ENCODE assay signal across 20 cellular contexts in genomic region chr10:72098301-72099053, GRCh38. TPM values are rescaled to one million over a fixed set of nuclear protein-coding genes. Genes with fewer than 3 reads are reported as not detected.
A peak's percentile ranks its signal among the peaks of the same experiment; 100 is the strongest.
DNase-seq lines count a peak whose midpoint lies in the region; FAIRE-seq and TF ChIP-seq lines count a peak whose summit lies in the region.
"Had no signal": no experiment of that assay in that cellular context is flagged by ENCODE, and none has a peak within 500 bp of the region (broad histone marks: within the 10 kb centered on the region; RNA-seq: fewer than 3 reads in every experiment).

No MANE protein-coding gene starts in this region.

- WGBS in sigmoid colon, 2 donors: 53 to 83% methylated on average over 4 of the region's 4 CpGs
- WGBS in neuronal stem cell (ENCODE audit: extremely low coverage in 2 of 2, insufficient read length in 2 of 2, insufficient replicate concordance in 1 of 2), 2 donors: no CpG with 5 or more reads among the region's 4 CpGs
- 63% methylated on average over 4 of the region's 4 CpGs for WGBS in prostate gland

- H3K27ac ChIP-seq in 22Rv1 (peak overlapping the region; percentile 89), HEK293 (ENCODE audit: extremely low read depth, low read depth, low read length) (peak overlapping the region; percentile 78), astrocyte (ENCODE audit: low read depth, low read length) (no peak overlapping the region), sigmoid colon (no peak overlapping the region), neuronal stem cell (replicated peaks; ENCODE audit: low read length) (no peak overlapping the region), prostate gland (no peak overlapping the region)
- H3K27ac ChIP-seq: neural progenitor cell had no signal

- DNase-seq in astrocyte (ENCODE audit: low read depth) (no peak), mucosa of gallbladder (ENCODE audit: low spot score) (peak; percentile 84), sigmoid colon (no peak), neuronal stem cell (ENCODE audit: low spot score) (no peak), prostate gland (ENCODE audit: low spot score) (no peak)
- DNase-seq in stimulated activated CD4-positive, alpha-beta T cell treated with anti-CD3 and anti-CD28 coated beads, Interleukin-4, amount 100 ng/mL, for 24 hours: no peak
- DNase-seq: activated CD4-positive, alpha-beta T cell treated with anti-CD3 and anti-CD28 coated beads, Interleukin-2, amount 50 U/mL, for 4 hours; activated T-cell treated with anti-CD3 and anti-CD28 coated beads, Interleukin-2, amount 50 U/mL, for 24 hours; cerebellar nuclear complex; NCI-H1417 treated with DMSO at 0.1 percent for 48 hours; NCI-H345 had no signal

- H3K36me3 Mint-ChIP-seq in astrocyte (ENCODE audit: low read depth, unreplicated experiment): peaks cover 15% of the 10 kb centered on the region

- peaks cover 32% of the 10 kb centered on the region for H3K4me1 Mint-ChIP-seq in astrocyte (ENCODE audit: low read depth, unreplicated experiment)

- no peak overlapping the region for H3K18ac ChIP-seq in neuronal stem cell (ENCODE audit: low read length)

- H3K79me2 ChIP-seq in astrocyte (ENCODE audit: insufficient read depth, low read length): no peaks in the 10 kb centered on the region

- H3K23ac ChIP-seq in neuronal stem cell (ENCODE audit: low read depth, low read length, poor library complexity): no peak overlapping the region

- H3K79me1 ChIP-seq in neuronal stem cell (ENCODE audit: low read depth, low read length): no peaks in the 10 kb centered on the region

- intact Hi-C loops in sigmoid colon (cut with DNase I) (no loop called here), prostate gland (cut with DNase I) (no loop called here)

- H3K4me2 ChIP-seq in astrocyte (ENCODE audit: low read length): peak overlapping the region; percentile 23
- H3K4me2 ChIP-seq in neuronal stem cell (ENCODE audit: insufficient read depth, low read length, poor library complexity, severe bottlenecking): no peak overlapping the region
- H3K4me2 ChIP-seq: neural progenitor cell had no signal

- no peak overlapping the region for H2AFZ ChIP-seq in astrocyte (ENCODE audit: low read depth, low read length)
- H2AFZ ChIP-seq in neuronal stem cell (ENCODE audit: low read length): no peak overlapping the region
- H2AFZ ChIP-seq: neural progenitor cell had no signal

- no peak overlapping the region for H4K91ac ChIP-seq in neuronal stem cell (ENCODE audit: low read depth, low read length, poor library complexity)

- TF ChIP-seq EP300 in sigmoid colon (IDR thresholded peaks at IDR 0.05): no peak

- no peak overlapping the region for H3K4ac ChIP-seq in neuronal stem cell (ENCODE audit: low read length)

- H2AK5ac ChIP-seq in neuronal stem cell (ENCODE audit: low read depth, low read length): no peak overlapping the region

- TF ChIP-seq CTCF in 22Rv1 (IDR thresholded peaks at IDR 0.05) (no peak), HEK293 (tag by site-specific recombination; IDR thresholded peaks at IDR 0.05) (no peak), astrocyte (IDR thresholded peaks at IDR 0.05; ENCODE audit: insufficient read depth, low read depth, low read length) (no peak), sigmoid colon (IDR thresholded peaks at IDR 0.05) (no peak), prostate gland (IDR thresholded peaks at IDR 0.05) (no peak)

- TF ChIP-seq POLR2A in sigmoid colon (IDR thresholded peaks at IDR 0.05): no peak
- no peak for TF ChIP-seq POLR2A in prostate gland (IDR thresholded peaks at IDR 0.05)

- H3K27me3 ChIP-seq in astrocyte (ENCODE audit: insufficient read depth, low read length) (peaks cover 10% of the 10 kb centered on the region), sigmoid colon (no peaks in the 10 kb centered on the region), neuronal stem cell (ENCODE audit: control insufficient read depth in 3 of 3, insufficient read depth in 3 of 3, low read depth in 1 of 3, low read length in 3 of 3) (no peaks in the 10 kb centered on the region), prostate gland (replicated peaks; ENCODE audit: insufficient read depth) (no peaks in the 10 kb centered on the region)
- H3K27me3 ChIP-seq: neural progenitor cell had no signal

- H3K14ac ChIP-seq in neuronal stem cell (ENCODE audit: low read length): no peak overlapping the region

- no peak overlapping the region for H3K9ac ChIP-seq in astrocyte (ENCODE audit: low read length)
- H3K9ac ChIP-seq in neuronal stem cell (ENCODE audit: low read depth, low read length, poor library complexity): no peak overlapping the region
- H3K9ac ChIP-seq: neural progenitor cell had no signal

- no peak overlapping the region for H2BK12ac ChIP-seq in neuronal stem cell (ENCODE audit: low read length)

- no peak overlapping the region for H2BK5ac ChIP-seq in neuronal stem cell (ENCODE audit: low read length)

- H2BK15ac ChIP-seq in neuronal stem cell (ENCODE audit: low read length): no peak overlapping the region

- H3K9me3 ChIP-seq in HEK293 (ENCODE audit: control insufficient read depth, insufficient read depth, low read depth, low read length): no peaks in the 10 kb centered on the region
- no peaks in the 10 kb centered on the region for H3K9me3 ChIP-seq in astrocyte (ENCODE audit: insufficient read depth, low read depth, low read length)
- no peaks in the 10 kb centered on the region for H3K9me3 ChIP-seq in sigmoid colon
- no peaks in the 10 kb centered on the region for H3K9me3 ChIP-seq in neuronal stem cell (replicated peaks in 1 of 2; ENCODE audit: control insufficient read depth in 2 of 2, insufficient read depth in 1 of 2, low read depth in 1 of 2, low read length in 2 of 2)
- H3K9me3 ChIP-seq in prostate gland: no peaks in the 10 kb centered on the region

- no peak overlapping the region for H3K4me3 Mint-ChIP-seq in astrocyte (ENCODE audit: unreplicated experiment)
- H3K4me3 Mint-ChIP-seq: neural progenitor cell had no signal

- peaks cover 0 to 19% of the 10 kb centered on the region in 2 experiments; a peak in 2 of 3 replicates for H3K36me3 ChIP-seq in HEK293 (ENCODE audit: control insufficient read depth in 2 of 2, insufficient read depth in 1 of 2, low read length in 2 of 2)
- H3K36me3 ChIP-seq in astrocyte (ENCODE audit: insufficient read depth, low read length): peaks cover 3% of the 10 kb centered on the region
- H3K36me3 ChIP-seq in sigmoid colon: peaks cover 0 to 37% (median 10%) of the 10 kb centered on the region in 4 donors
- H3K36me3 ChIP-seq in neuronal stem cell (replicated peaks in 1 of 2; ENCODE audit: control insufficient read depth in 2 of 2, insufficient read depth in 2 of 2, low read length in 2 of 2): peaks cover 3 to 37% of the 10 kb centered on the region in 2 donors
- H3K36me3 ChIP-seq in prostate gland: no peaks in the 10 kb centered on the region
- H3K36me3 ChIP-seq: neural progenitor cell had no signal

- no peaks in the 10 kb centered on the region for H3K9me3 Mint-ChIP-seq in astrocyte (ENCODE audit: unreplicated experiment)
- H3K9me3 Mint-ChIP-seq: activated T-cell treated with anti-CD3 and anti-CD28 coated beads, Interleukin-2, amount 50 U/mL, for 24 hours; HFFc6; neural progenitor cell had no signal

- peaks cover 15% of the 10 kb centered on the region for H4K20me1 ChIP-seq in astrocyte (ENCODE audit: insufficient read depth, low read length)

- no peak for FAIRE-seq in astrocyte (lab: Jason Lieb, UNC)
- FAIRE-seq: endometrium, frontal cortex, GM18507, urothelium cell line had no signal

- H3K4me1 ChIP-seq in HEK293 (ENCODE audit: control insufficient read depth, insufficient read depth, low read length) (peaks cover 31% of the 10 kb centered on the region), astrocyte (ENCODE audit: insufficient read depth, low read length) (peaks cover 26% of the 10 kb centered on the region), sigmoid colon (no peaks in the 10 kb centered on the region), neuronal stem cell (ENCODE audit: control insufficient read depth in 2 of 2, insufficient read depth in 1 of 2, low read depth in 1 of 2, low read length in 2 of 2) (peaks cover 0 to 5% of the 10 kb centered on the region in 2 donors), prostate gland (replicated peaks) (no peaks in the 10 kb centered on the region)
- H3K4me1 ChIP-seq: neural progenitor cell had no signal

- CTCF ChIA-PET in HEK293 (lab: Yijun Ruan, JAX): interaction anchor here (0.6 to 1.6 kb wide), 3 partner anchors 10 to 124 kb away, joined by 3 to 5 read pairs (median 3); no protein-coding TSS in a partner anchor

- no peak overlapping the region for H2BK120ac ChIP-seq in neuronal stem cell (ENCODE audit: low read depth, low read length)

- H3K4me3 ChIP-seq in HEK293 (ENCODE audit: low read depth, low read length) (no peak overlapping the region), astrocyte (ENCODE audit: insufficient read depth, low read depth, low read length) (no peak overlapping the region), sigmoid colon (no peak overlapping the region), neuronal stem cell (ENCODE audit: low read length in 2 of 2) (no peak overlapping the region), prostate gland (no peak overlapping the region)
- H3K4me3 ChIP-seq: lung, neural progenitor cell had no signal

- POLR2A ChIA-PET in HEK293 (lab: Yijun Ruan, JAX): no interaction called here

- H3K27ac Mint-ChIP-seq in astrocyte (ENCODE audit: unreplicated experiment): no peak overlapping the region
- H3K27ac Mint-ChIP-seq: neural progenitor cell had no signal

- no peak overlapping the region for H4K8ac ChIP-seq in neuronal stem cell (ENCODE audit: low read depth, low read length)

- no peaks in the 10 kb centered on the region for H3K27me3 Mint-ChIP-seq in astrocyte (ENCODE audit: low read depth, unreplicated experiment)
- H3K27me3 Mint-ChIP-seq: activated T-cell treated with anti-CD3 and anti-CD28 coated beads, Interleukin-2, amount 50 U/mL, for 24 hours had no signal

TF ChIP-seq in HEK293, 187 proteins besides CTCF, POLR2A, EP300 and RAD21 (continues in another document):
- peak; percentile 98 for TF ChIP-seq OSR2 (tag by site-specific recombination; IDR thresholded peaks at IDR 0.05)

RNA-seq across cellular contexts. Expression of gene SPOCK2, which starts 10.1 kb away (rescaled TPM):
- total RNA-seq in astrocyte (0.89 and 1.4 TPM in 2 replicates), mucosa of gallbladder (250 TPM), sigmoid colon (1 to 10 TPM; 5.8 to 10.0 (median 8.5) TPM), prostate gland (100 to 1,000 TPM in 1 of 2 donors, 1 to 10 TPM in 1; 5.1 to 163 TPM)
- polyA plus RNA-seq in sigmoid colon: 10 to 100 TPM in 1 of 3 donors, 1 to 10 TPM in 1, under 1 TPM in 1; 0.60 to 59.5 (median 2.8) TPM
- polyA plus RNA-seq in neuronal stem cell (2013, experiment 1 of 2): 1.0 TPM
- polyA plus RNA-seq in neuronal stem cell (2013, experiment 2 of 2): 1.0 TPM
- total RNA-seq: HFFc6 had no signal

Comparison
In these comparisons a context has a peak if more than half of its experiments do, and no peak if none do; other contexts are left out.
1. H3K27ac ChIP-seq: peak in 22Rv1 (single experiment) and HEK293 (single experiment); none in astrocyte (single experiment), sigmoid colon (0 of 4), neuronal stem cell (single experiment) and prostate gland (0 of 2).